In genomic region chr1:63621075-63621474, GRCh38 we compare ENCODE assay signal across 27 cellular contexts. TPM values are rescaled to one million over a fixed set of nuclear protein-coding genes. Genes with fewer than 3 reads are reported as not detected.
DNase-seq lines count a peak whose midpoint lies in the region; ATAC-seq and TF ChIP-seq lines count a peak whose summit lies in the region.
"Had no signal": no experiment of that assay in that cellular context is flagged by ENCODE, and none has a peak within 500 bp of the region (broad histone marks: within the 10 kb centered on the region; RNA-seq: fewer than 3 reads in every experiment).

No MANE protein-coding gene starts in this region.

- H3K36me3 ChIP-seq in skeletal muscle tissue (ENCODE audit: control insufficient read depth in 3 of 3, insufficient read depth in 3 of 3, low read length in 3 of 3), result peaks cover 0 to 2% (median 0%) of the 10 kb centered on the region in 3 donors
- peaks cover 0 to 5% (median 0%) of the 10 kb centered on the region in 6 donors for H3K36me3 ChIP-seq in spleen
- H3K36me3 ChIP-seq: brain microvascular endothelial cell, left lung had no signal

- peak overlapping the region in 1 of 3 donors; percentile 9 for H3K9ac ChIP-seq in skeletal muscle tissue (ENCODE audit: low read depth in 1 of 3, low read length in 3 of 3)

- no peak overlapping the region for H3K4me3 ChIP-seq in skeletal muscle tissue (ENCODE audit: low read length in 3 of 3)
- no peak overlapping the region for H3K4me3 ChIP-seq in spleen
- H3K4me3 ChIP-seq: left lung, PC-9 had no signal

- WGBS in spleen, 5 donors, result 70 to 89% (median 87%) methylated on average over 3 of the region's 3 CpGs

- H3K27ac ChIP-seq in skeletal muscle tissue (ENCODE audit: low read depth, low read length) (peak overlapping the region; percentile 34), spleen (no peak overlapping the region)
- H3K27ac ChIP-seq: brain microvascular endothelial cell, left lung, PC-9 had no signal

- peaks cover 65% of the 10 kb centered on the region for H3K4me1 Mint-ChIP-seq in brain
- H3K4me1 Mint-ChIP-seq in Calu3 (ENCODE audit: low read depth, unreplicated experiment), result peaks cover 60% of the 10 kb centered on the region
- H3K4me1 Mint-ChIP-seq: activated B cell treated with CpG ODN at 0.5 μM for 24 hours had no signal

- H3K27ac Mint-ChIP-seq in brain, result peak overlapping the region in 4 of 5 experiments; percentile 56 to 84 (median 68)
- H3K27ac Mint-ChIP-seq in Calu3 (ENCODE audit: unreplicated experiment), result no peak overlapping the region
- H3K27ac Mint-ChIP-seq: activated B cell treated with CpG ODN at 0.5 μM for 24 hours; activated CD8-positive, alpha-beta memory T cell treated with anti-CD3 and anti-CD28 coated beads, Interleukin-2, amount 10 ng/mL, durations not matched to agents 7 days and 5 days; activated T-cell treated with anti-CD3 and anti-CD28 coated beads, Interleukin-2, amount 50 U/mL, for 72 hours; natural killer cell had no signal

- in situ Hi-C loops in G401 (cut with HindIII; ENCODE audit: low sequenced_read_pairs), result no loop called here

- ATAC-seq in left ventricle myocardium superior (peak; percentile 58), HG03280 (IDR thresholded peaks at IDR 0.05; ENCODE audit: unreplicated experiment) (no peak)
- ATAC-seq: activated CD8-positive, alpha-beta memory T cell treated with anti-CD3 and anti-CD28 coated beads, Interleukin-2, amount 10 ng/mL, durations not matched to agents 7 days and 5 days; activated T-cell treated with anti-CD3 and anti-CD28 coated beads, Interleukin-2, amount 50 U/mL, for 72 hours; left lung; natural killer cell had no signal

- H3K9me3 ChIP-seq in skeletal muscle tissue (ENCODE audit: control insufficient read depth in 3 of 3, low read length in 3 of 3), result no peaks in the 10 kb centered on the region
- H3K9me3 ChIP-seq in spleen, result no peaks in the 10 kb centered on the region
- H3K9me3 ChIP-seq: left lung had no signal

- intact Hi-C loops in left ventricle myocardium superior (cut with micrococcal nuclease) (no loop called here), spleen (cut with DNase I; ENCODE audit: low total_unique reads) (no loop called here), Calu3 (cut with micrococcal nuclease; ENCODE audit: unreplicated experiment) (loop anchor here (2.0 kb wide), 1 partner anchor 42 kb away; no protein-coding TSS in a partner anchor)

- TF ChIP-seq POLR2A in spleen (IDR thresholded peaks at IDR 0.05), result no peak

- peaks cover 0 to 8% (median 0%) of the 10 kb centered on the region in 5 experiments for H3K9me3 Mint-ChIP-seq in brain
- no peaks in the 10 kb centered on the region for H3K9me3 Mint-ChIP-seq in Calu3 (ENCODE audit: low read depth, unreplicated experiment)
- H3K9me3 Mint-ChIP-seq: activated B cell treated with CpG ODN at 0.5 μM for 24 hours; activated T-cell treated with anti-CD3 and anti-CD28 coated beads, Interleukin-2, amount 50 U/mL, for 72 hours; CD4-positive, alpha-beta memory T cell; natural killer cell had no signal

- TF ChIP-seq CTCF in brain (conservative IDR thresholded peaks at IDR 0.05) (no peak), spleen (IDR thresholded peaks at IDR 0.05 in 8 of 11, conservative IDR thresholded peaks at IDR 0.05 in 3 of 11) (no peak), Calu3 (IDR thresholded peaks at IDR 0.05; ENCODE audit: unreplicated experiment) (no peak)

- H3K27me3 ChIP-seq in skeletal muscle tissue (ENCODE audit: control insufficient read depth in 3 of 3, insufficient read depth in 3 of 3, low read length in 3 of 3) (no peaks in the 10 kb centered on the region), spleen (replicated peaks in 1 of 7) (no peaks in the 10 kb centered on the region)
- H3K27me3 ChIP-seq: brain microvascular endothelial cell, left lung had no signal

- DNase-seq in G401 (ENCODE audit: low spot score) (peak; percentile 55), left ventricle myocardium superior (peak; percentile 41), spleen (no peak), Calu3 (no peak), HCEC 1CT (no peak)
- DNase-seq: activated B cell treated with CpG ODN at 0.5 μM for 24 hours; activated CD4-positive, alpha-beta T cell treated with anti-CD3 and anti-CD28 coated beads, Interleukin-2, amount 50 U/mL, for 1 hour; activated CD8-positive, alpha-beta memory T cell treated with anti-CD3 and anti-CD28 coated beads, Interleukin-2, amount 10 ng/mL, durations not matched to agents 7 days and 5 days; activated naive CD4-positive, alpha-beta T cell; activated T-cell treated with anti-CD3 and anti-CD28 coated beads, Interleukin-2, amount 50 U/mL, for 72 hours; brain microvascular endothelial cell; CD4-positive, alpha-beta memory T cell; DMS153; foreskin melanocyte; left lung; midbrain; natural killer cell; NCI-H1694 treated with DMSO at 0.1 percent for 48 hours; NCI-H2171; NCI-H526; NK-92 treated with Interleukin-12 subunit alpha and Interleukin-12 subunit beta, amount 100 ng/mL, for 24 hours; PC-9; SHP77 treated with DMSO at 0.1 percent for 48 hours; stimulated activated CD4-positive, alpha-beta T cell treated with anti-CD3 and anti-CD28 coated beads, Interleukin-4, amount 100 ng/mL, for 1 hour had no signal

- no TSS peak for BruUV-seq in Calu3 (replicated peaks; lab: Mats Ljungman, UMichigan)

- H3K27me3 Mint-ChIP-seq in brain (no peaks in the 10 kb centered on the region), Calu3 (ENCODE audit: unreplicated experiment) (no peaks in the 10 kb centered on the region)
- H3K27me3 Mint-ChIP-seq: activated B cell treated with CpG ODN at 0.5 μM for 24 hours; activated CD8-positive, alpha-beta memory T cell treated with anti-CD3 and anti-CD28 coated beads, Interleukin-2, amount 10 ng/mL, durations not matched to agents 7 days and 5 days; CD4-positive, alpha-beta memory T cell had no signal

- H3K4me1 ChIP-seq in skeletal muscle tissue (ENCODE audit: control insufficient read depth in 3 of 3, insufficient read depth in 3 of 3, low read length in 3 of 3) (peaks cover 41 to 61% (median 54%) of the 10 kb centered on the region in 3 donors), spleen (peaks cover 0 to 19% (median 8%) of the 10 kb centered on the region in 6 donors)

- CTCF ChIA-PET in Calu3 (lab: Charles Lee), result no interaction called here

- H3K4me3 Mint-ChIP-seq in brain (peak overlapping the region in 2 of 5 experiments; percentile 6 to 44), Calu3 (ENCODE audit: low read depth, unreplicated experiment) (no peak overlapping the region)
- H3K4me3 Mint-ChIP-seq: activated B cell treated with CpG ODN at 0.5 μM for 24 hours; activated CD8-positive, alpha-beta memory T cell treated with anti-CD3 and anti-CD28 coated beads, Interleukin-2, amount 10 ng/mL, durations not matched to agents 7 days and 5 days; activated T-cell treated with anti-CD3 and anti-CD28 coated beads, Interleukin-2, amount 50 U/mL, for 72 hours; CD4-positive, alpha-beta memory T cell; natural killer cell had no signal

- peaks cover 3% of the 10 kb centered on the region for H3K36me3 Mint-ChIP-seq in brain
- H3K36me3 Mint-ChIP-seq in Calu3 (ENCODE audit: insufficient read depth, unreplicated experiment), result no peaks in the 10 kb centered on the region
- H3K36me3 Mint-ChIP-seq: activated CD8-positive, alpha-beta memory T cell treated with anti-CD3 and anti-CD28 coated beads, Interleukin-2, amount 10 ng/mL, durations not matched to agents 7 days and 5 days; natural killer cell had no signal

RNA-seq across cellular contexts. Expression of gene PGM1, which starts 27.9 kb away (rescaled TPM):
- 49.6 and 51.3 TPM in 2 replicates for total RNA-seq in G401 (2014; rRNA removed; shearing (Covaris generic))
- polyA plus RNA-seq in brain (ENCODE audit: insufficient read depth, low read depth, low replicate concordance), result 39.5 TPM
- 329 TPM for total RNA-seq in left ventricle myocardium superior
- 144 TPM for total RNA-seq in skeletal muscle tissue
- 10 to 100 TPM; 17.2 to 37.4 (median 26.9) TPM for total RNA-seq in spleen
- polyA plus RNA-seq in spleen, result 10 to 100 TPM in 1 of 3 donors, 1 to 10 TPM in 2; 4.5 to 11.2 (median 5.0) TPM
- 52.9 and 56.6 TPM in 2 replicates for total RNA-seq in Calu3 (2022)

Comparison
In these comparisons a context has a peak if more than half of its experiments do, and no peak if none do; other contexts are left out.
1. DNase-seq: peak in G401 (single experiment) and left ventricle myocardium superior (single experiment); none in spleen (single experiment), Calu3 (single experiment) and HCEC 1CT (single experiment).